In genomic region chr2:9630750-9631483, GRCh38 we compare ENCODE assay signal across 1 cellular context.
A peak's percentile ranks its signal among the peaks of the same experiment; 100 is the strongest.
TF ChIP-seq lines count a peak whose summit lies in the region.

Gene YWHAQ, minus strand, starts transcription at chr2:9630997. Its CDS starts 545 bp downstream, at chr2:9630452.

TF ChIP-seq in K562, 482 proteins besides CTCF, POLR2A, EP300 and RAD21 (continued from another document and continues in another):
- TF ChIP-seq ZNF318 (IDR thresholded peaks at IDR 0.05; ENCODE audit: borderline replicate concordance in 1 of 2, low read depth in 1 of 2) (0 out of 4 replicates have a peak, but pooled peaks of 1 of the 2 experiments have one; percentile 64), TRIM25 (IDR thresholded peaks at IDR 0.05; ENCODE audit: borderline replicate concordance) (no peak), SOX6 (IDR thresholded peaks at IDR 0.05) (peak; percentile 72), TBP (optimal IDR thresholded peaks at IDR 0.05; ENCODE audit: low read depth, low read length) (peak; percentile 96), JUND (IDR thresholded peaks at IDR 0.05; ENCODE audit: borderline replicate concordance, low read depth, low read length) (peak; percentile 1; the same call in 1 of the 2 replicates), JUND (tag; IDR thresholded peaks at IDR 0.05; ENCODE audit: borderline replicate concordance, low read depth, low read length) (peak; percentile 42; the same call in 1 of the 3 replicates), NFRKB (IDR thresholded peaks at IDR 0.05; ENCODE audit: low read depth) (peak; percentile 47; the same call in 1 of the 2 replicates), FOXJ3 (CRISPR knock-in tag; IDR thresholded peaks at IDR 0.05) (no peak), SIN3A (IDR thresholded peaks at IDR 0.05; ENCODE audit: borderline replicate concordance in 2 of 2, control insufficient read depth in 1 of 2, low read depth in 2 of 2, low read length in 2 of 2) (peak in 1 of 2 experiments; percentile 29; a peak in 1 of 4 replicates), ATF7 (IDR thresholded peaks at IDR 0.05) (peak; percentile 77), HINFP (tag; conservative IDR thresholded peaks at IDR 0.05; ENCODE audit: low read depth) (no peak), MAZ (CRISPR knock-in tag; conservative IDR thresholded peaks at IDR 0.05 in 1 of 2, IDR thresholded peaks at IDR 0.05 in 1 of 2) (peak; percentile 98 to 99), ZNF280B (CRISPR knock-in tag; IDR thresholded peaks at IDR 0.05) (no peak), RAD51 (IDR thresholded peaks at IDR 0.05; ENCODE audit: borderline replicate concordance, low read depth) (peak; percentile 27; the same call in 1 of the 2 replicates), POLR2H (tag; IDR thresholded peaks at IDR 0.05; ENCODE audit: low read depth) (peak; percentile 88; the same call in 1 of the 2 replicates), BRD4 (IDR thresholded peaks at IDR 0.05) (no peak), SMARCA4 (IDR thresholded peaks at IDR 0.05) (peak; percentile 13; the same call in 1 of the 2 replicates), ZNF24 (IDR thresholded peaks at IDR 0.05) (peak; percentile 72), HDAC2 (IDR thresholded peaks at IDR 0.05) (no peak), ZZZ3 (IDR thresholded peaks at IDR 0.05) (no peak), FOXP1 (CRISPR knock-in tag; IDR thresholded peaks at IDR 0.05) (no peak), SMARCC2 (IDR thresholded peaks at IDR 0.05; ENCODE audit: low read depth) (no peak), NEUROD1 (IDR thresholded peaks at IDR 0.05; ENCODE audit: borderline replicate concordance, low read depth, low read length, partially characterized antibody) (peak; percentile 94), TAL1 (IDR thresholded peaks at IDR 0.05) (no peak), TAF7 (tag; IDR thresholded peaks at IDR 0.05) (peak; percentile 54; the same call in 1 of the 2 replicates), L3MBTL2 (IDR thresholded peaks at IDR 0.05) (peak; percentile 87), GTF2B (IDR thresholded peaks at IDR 0.05; ENCODE audit: extremely low read depth, insufficient read length) (peak; percentile 52), ZSCAN32 (CRISPR knock-in tag; IDR thresholded peaks at IDR 0.05) (no peak), KAT8 (IDR thresholded peaks at IDR 0.05; ENCODE audit: low read depth) (no peak), NFIC (IDR thresholded peaks at IDR 0.05) (peak; percentile 11; the same call in 1 of the 2 replicates), NELFE (IDR thresholded peaks at IDR 0.05; ENCODE audit: insufficient read depth, insufficient read length) (peak; percentile 36), MXI1 (IDR thresholded peaks at IDR 0.05; ENCODE audit: low read depth, low read length) (peak; percentile 94), MNT (conservative IDR thresholded peaks at IDR 0.05) (peak; percentile 44 to 76), GMEB1 (CRISPR knock-in tag; IDR thresholded peaks at IDR 0.05) (peak; percentile 21; the same call in 1 of the 2 replicates), RFX5 (IDR thresholded peaks at IDR 0.05; ENCODE audit: low read depth, low read length) (peak; percentile 100), VEZF1 (CRISPR knock-in tag; IDR thresholded peaks at IDR 0.05) (peak; percentile 98), RB1 (IDR thresholded peaks at IDR 0.05; ENCODE audit: low read depth) (peak; percentile 95), ESRRA (IDR thresholded peaks at IDR 0.05; ENCODE audit: borderline replicate concordance, low read depth) (peak; percentile 70; the same call in 1 of the 2 replicates), KHSRP (IDR thresholded peaks at IDR 0.05) (no peak), ZNF668 (CRISPR knock-in tag; IDR thresholded peaks at IDR 0.05) (no peak), MYC (IDR thresholded peaks at IDR 0.05; ENCODE audit: low read depth, low read length) (no peak; the same call in 1 of the 2 replicates), MYC (CRISPR knock-in tag; IDR thresholded peaks at IDR 0.05; ENCODE audit: borderline replicate concordance, low read depth) (no peak), CREB1 (IDR thresholded peaks at IDR 0.05) (peak; percentile 94), CREB1 (CRISPR knock-in tag; IDR thresholded peaks at IDR 0.05) (peak; percentile 96), ZNF263 (CRISPR knock-in tag; IDR thresholded peaks at IDR 0.05; ENCODE audit: borderline replicate concordance) (peak; percentile 41; the same call in 1 of the 2 replicates)
